Comparison of ENCODE assay signal across 9 cellular contexts in the genomic region with DNA sequence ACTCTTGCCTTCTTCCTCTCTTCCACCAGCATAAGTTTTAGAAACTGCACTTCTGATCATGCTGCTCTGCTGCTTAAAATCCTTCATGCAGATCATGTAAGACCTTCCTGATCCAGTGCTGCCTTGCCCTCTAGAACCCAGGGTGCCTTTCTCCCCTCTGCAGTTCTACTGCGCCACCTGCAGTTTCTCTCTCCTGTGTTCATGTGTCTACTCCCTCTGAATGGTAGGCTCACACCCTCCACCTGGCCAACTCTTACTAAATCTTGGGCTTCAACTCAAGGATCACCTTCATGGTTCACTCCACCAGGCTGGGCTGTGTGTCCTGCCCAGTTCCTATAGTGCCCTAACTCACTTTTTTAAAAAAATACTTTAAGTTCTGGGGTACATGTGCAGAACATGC.
DNase-seq lines count a peak whose midpoint lies in the region; ATAC-seq and TF ChIP-seq lines count a peak whose summit lies in the region.
"Had no signal": no experiment of that assay in that cellular context is flagged by ENCODE, and none has a peak within 500 bp of the region (broad histone marks: within the 10 kb centered on the region; RNA-seq: fewer than 3 reads in every experiment).

No MANE protein-coding gene starts in this region.

- TF ChIP-seq CTCF in CD8-positive, alpha-beta T cell (IDR thresholded peaks at IDR 0.05): no peak
- TF ChIP-seq CTCF in WERI-Rb-1 (IDR thresholded peaks at IDR 0.05; ENCODE audit: low read depth, low read length) (peak; percentile 58), fibroblast of mammary gland (conservative IDR thresholded peaks at IDR 0.05; ENCODE audit: control insufficient read depth, insufficient read depth, low read depth, low read length) (peak; percentile 3)

- intact Hi-C loops in CD8-positive, alpha-beta T cell (cut with DNase I, micrococcal nuclease): loop anchor here in 1 of 2 experiments (5.0 kb wide), 1 partner anchor 115 kb away; no protein-coding TSS in a partner anchor

- H3K36me3 Mint-ChIP-seq in CD8-positive, alpha-beta T cell: no peaks in the 10 kb centered on the region

- no peaks in the 10 kb centered on the region for H3K27me3 ChIP-seq in CD8-positive, alpha-beta T cell (ENCODE audit: insufficient read depth, low read length)
- no peaks in the 10 kb centered on the region for H3K27me3 ChIP-seq in WERI-Rb-1 (ENCODE audit: insufficient read depth, low read depth, severe bottlenecking)

- no peak overlapping the region for H3K27ac ChIP-seq in CD8-positive, alpha-beta T cell (ENCODE audit: low read depth, low read length)
- no peak overlapping the region for H3K27ac ChIP-seq in WERI-Rb-1

- peak in 4 of 7 experiments; percentile 36 to 65 (median 39) for DNase-seq in CD8-positive, alpha-beta T cell
- peak; percentile 57 for DNase-seq in WERI-Rb-1
- DNase-seq in fibroblast of mammary gland (ENCODE audit: low read depth): no peak
- DNase-seq in OCI-M2 (lab: John Stamatoyannopoulos, UW; ENCODE audit: unreplicated experiment): no peak
- DNase-seq in hippocampal formation (lab: John Stamatoyannopoulos, UW): no peak
- DNase-seq in HEK293T (ENCODE audit: extremely low spot score): no peak

- peaks cover 63% of the 10 kb centered on the region for H3K4me1 Mint-ChIP-seq in CD8-positive, alpha-beta T cell (ENCODE audit: low read depth)

- H3K4me3 ChIP-seq in CD8-positive, alpha-beta T cell (ENCODE audit: low read depth, low read length): no peak overlapping the region
- H3K4me3 ChIP-seq in WERI-Rb-1 (ENCODE audit: low read depth, low read length) (no peak overlapping the region), fibroblast of mammary gland (ENCODE audit: control insufficient read depth, low read depth, low read length) (no peak overlapping the region)

- CTCF ChIA-PET in CD8-positive, alpha-beta T cell (lab: Charles Lee): interaction anchor here (1.4 to 4.5 kb wide), 4 partner anchors 16 to 123 kb away, joined by 3 to 27 read pairs (median 6); no protein-coding TSS in a partner anchor
- CTCF ChIA-PET in HEK293T (lab: Yijun Ruan, JAX): no interaction called here

- no peaks in the 10 kb centered on the region for H3K36me3 ChIP-seq in CD8-positive, alpha-beta T cell (ENCODE audit: insufficient read depth, low read length)
- no peaks in the 10 kb centered on the region for H3K36me3 ChIP-seq in WERI-Rb-1

- no peak overlapping the region for H3K4me3 Mint-ChIP-seq in CD8-positive, alpha-beta T cell

- ATAC-seq in CD8-positive, alpha-beta T cell: no peak
- ATAC-seq in GM21723 (IDR thresholded peaks at IDR 0.05; ENCODE audit: unreplicated experiment): peak; percentile 62
- no peak for ATAC-seq in HG03571 (IDR thresholded peaks at IDR 0.05; ENCODE audit: unreplicated experiment)
- ATAC-seq: sciatic nerve had no signal

- peak overlapping the region; percentile 3 for H3K27ac Mint-ChIP-seq in CD8-positive, alpha-beta T cell

- POLR2A ChIA-PET in CD8-positive, alpha-beta T cell (lab: Charles Lee): no interaction called here
- POLR2A ChIA-PET in HEK293T (lab: Yijun Ruan, JAX): no interaction called here

- H3K27me3 Mint-ChIP-seq in CD8-positive, alpha-beta T cell (ENCODE audit: low read depth): no peaks in the 10 kb centered on the region

- no peaks in the 10 kb centered on the region for H3K9me3 ChIP-seq in CD8-positive, alpha-beta T cell (ENCODE audit: low read length)
- no peaks in the 10 kb centered on the region for H3K9me3 ChIP-seq in WERI-Rb-1 (ENCODE audit: severe bottlenecking)

- peaks cover 36% of the 10 kb centered on the region for H3K4me1 ChIP-seq in CD8-positive, alpha-beta T cell (ENCODE audit: insufficient read depth, low read length)

- H3K9me3 Mint-ChIP-seq in CD8-positive, alpha-beta T cell: no peaks in the 10 kb centered on the region

TF ChIP-seq in HEK293T, 16 proteins besides CTCF, POLR2A, EP300 and RAD21:
- TF ChIP-seq FOXK2 (IDR thresholded peaks at IDR 0.05): no peak
- TF ChIP-seq ARNT (IDR thresholded peaks at IDR 0.05): no peak
- TF ChIP-seq, protein P1, sequence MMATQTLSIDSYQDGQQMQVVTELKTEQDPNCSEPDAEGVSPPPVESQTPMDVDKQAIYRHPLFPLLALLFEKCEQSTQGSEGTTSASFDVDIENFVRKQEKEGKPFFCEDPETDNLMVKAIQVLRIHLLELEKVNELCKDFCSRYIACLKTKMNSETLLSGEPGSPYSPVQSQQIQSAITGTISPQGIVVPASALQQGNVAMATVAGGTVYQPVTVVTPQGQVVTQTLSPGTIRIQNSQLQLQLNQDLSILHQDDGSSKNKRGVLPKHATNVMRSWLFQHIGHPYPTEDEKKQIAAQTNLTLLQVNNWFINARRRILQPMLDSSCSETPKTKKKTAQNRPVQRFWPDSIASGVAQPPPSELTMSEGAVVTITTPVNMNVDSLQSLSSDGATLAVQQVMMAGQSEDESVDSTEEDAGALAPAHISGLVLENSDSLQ (IDR thresholded peaks at IDR 0.05): no peak
- no peak for TF ChIP-seq HDGF (IDR thresholded peaks at IDR 0.05; ENCODE audit: borderline replicate concordance)
- TF ChIP-seq NFRKB (IDR thresholded peaks at IDR 0.05): no peak
- no peak for TF ChIP-seq L3MBTL2 (conservative IDR thresholded peaks at IDR 0.05)
- TF ChIP-seq BHLHE40 (IDR thresholded peaks at IDR 0.05; ENCODE audit: borderline replicate concordance): no peak
- TF ChIP-seq FOXM1 (IDR thresholded peaks at IDR 0.05; ENCODE audit: borderline replicate concordance): no peak
- no peak for TF ChIP-seq TARDBP (IDR thresholded peaks at IDR 0.05)
- TF ChIP-seq ELF4 (IDR thresholded peaks at IDR 0.05): no peak
- TF ChIP-seq SP1 (IDR thresholded peaks at IDR 0.05): no peak
- TF ChIP-seq LEF1 (IDR thresholded peaks at IDR 0.05; ENCODE audit: borderline replicate concordance): no peak
- TF ChIP-seq FOXA1 (IDR thresholded peaks at IDR 0.05): no peak
- no peak for TF ChIP-seq SUZ12 (IDR thresholded peaks at IDR 0.05)
- no peak for TF ChIP-seq ZNF384 (IDR thresholded peaks at IDR 0.05)
- TF ChIP-seq CTBP1 (IDR thresholded peaks at IDR 0.05; ENCODE audit: borderline replicate concordance): no peak

Comparison
In these comparisons a context has a peak if more than half of its experiments do, and no peak if none do; other contexts are left out.
1. DNase-seq: peak in CD8-positive, alpha-beta T cell (4 of 7) and WERI-Rb-1 (single experiment); none in fibroblast of mammary gland (single experiment), OCI-M2 (single experiment), hippocampal formation (0 of 2) and HEK293T (single experiment).